23 cellular contexts compared by ENCODE assay signal in genomic region chr3:86229086-86229774, GRCh38.
"Had no signal": no experiment of that assay in that cellular context is flagged by ENCODE, and none has a peak within 500 bp of the region (broad histone marks: within the 10 kb centered on the region; RNA-seq: fewer than 3 reads in every experiment).

No MANE protein-coding gene starts in this region.

- H3K27me3 ChIP-seq: Peyer's patch, SJSA1 had no signal

- FAIRE-seq: astrocyte had no signal

- H3K36me3 ChIP-seq: Peyer's patch, SJSA1 had no signal

- H3K27ac ChIP-seq: Peyer's patch, RWPE1, SJSA1 had no signal

- H3K4me1 ChIP-seq: Peyer's patch, SJSA1 had no signal

- H3K4me3 ChIP-seq: Peyer's patch, SJSA1 had no signal

- DNase-seq: activated CD4-positive, alpha-beta memory T cell treated with anti-CD3 and anti-CD28 coated beads for 36 hours; activated CD4-positive, alpha-beta T cell treated with anti-CD3 and anti-CD28 coated beads, Interleukin-2, amount 10 ng/mL, durations not matched to agents 7 days and 5 days; activated CD4-positive, CD25-positive, alpha-beta regulatory T cell; activated CD8-positive, alpha-beta memory T cell treated with anti-CD3 and anti-CD28 coated beads for 24 hours; activated effector memory CD4-positive, alpha-beta T cell treated with anti-CD3 and anti-CD28 coated beads, Interleukin-2, amount 50 U/mL, for 16 hours; activated naive CD4-positive, alpha-beta T cell treated with Interleukin-2 at 50 U/mL for 16 hours; activated T-cell treated with anti-CD3 and anti-CD28 coated beads, Interleukin-2, amount 50 U/mL, for 4 hours; amygdala; Karpas-422; MM.1S; NCI-H1105; NCI-H1436 treated with DMSO at 0.1 percent for 48 hours; NCI-H187; NCI-H2081; NCI-H510A; NCI-H526 treated with DMSO at 0.1 percent for 48 hours; NCI-H82; Peyer's patch; Right ventricle myocardium superior; SW 1271 had no signal

- H3K9me3 ChIP-seq: Peyer's patch, SJSA1 had no signal
